ENCODE assay signal across 8 cellular contexts in the genomic region with DNA sequence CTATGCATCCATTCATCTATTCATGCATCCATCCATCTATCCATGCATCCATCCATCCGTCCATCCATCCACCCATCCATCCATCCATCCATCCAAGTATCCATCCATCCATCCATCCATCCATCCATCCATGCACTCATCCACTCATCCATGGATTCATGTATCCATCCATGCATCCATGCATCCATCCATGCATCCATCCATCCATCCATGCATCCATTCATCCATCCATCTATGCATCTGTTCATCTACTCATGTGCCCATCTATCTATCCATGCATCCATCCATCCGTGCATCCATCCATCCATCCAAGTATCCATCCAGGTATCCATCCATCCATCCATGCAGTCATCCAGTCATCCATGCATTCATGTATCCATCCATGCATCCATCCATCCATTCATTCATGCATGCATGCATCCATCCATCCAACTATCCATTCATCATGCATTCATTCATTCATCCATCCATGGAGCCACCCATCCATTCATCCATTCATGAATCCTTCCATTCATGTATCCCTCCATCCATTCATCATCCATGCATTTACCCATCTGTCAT.
"Had no signal": no experiment of that assay in that cellular context is flagged by ENCODE, and none has a peak within 500 bp of the region (broad histone marks: within the 10 kb centered on the region; RNA-seq: fewer than 3 reads in every experiment).

No MANE protein-coding gene starts in this region.

- FAIRE-seq: G401.6, GM12878, GM12891, GM12892, GM18507, GM19239 had no signal

- H3K4me3 ChIP-seq: GM12878 had no signal

- DNase-seq: GDM1, GF-D8 had no signal
